34 cellular contexts compared by ENCODE assay signal in genomic region chr2:17056236-17056635, GRCh38.
"Had no signal": no experiment of that assay in that cellular context is flagged by ENCODE, and none has a peak within 500 bp of the region (broad histone marks: within the 10 kb centered on the region; RNA-seq: fewer than 3 reads in every experiment).

No MANE protein-coding gene starts in this region.

- ATAC-seq: activated CD4-positive, alpha-beta T cell treated with anti-CD3 and anti-CD28 coated beads for 36 hours; activated CD8-positive, alpha-beta memory T cell treated with anti-CD3 and anti-CD28 coated beads, Interleukin-2, amount 10 ng/mL, durations not matched to agents 7 days and 5 days; activated CD8-positive, alpha-beta T cell treated with anti-CD3 and anti-CD28 coated beads, Interleukin-2, amount 10 ng/mL, durations not matched to agents 7 days and 5 days; activated naive CD4-positive, alpha-beta T cell treated with anti-CD3 and anti-CD28 coated beads, Interleukin-2, amount 50 U/mL, for 72 hours; activated T-cell treated with anti-CD3 and anti-CD28 coated beads, Interleukin-2, amount 50 U/mL, for 72 hours; gastroesophageal sphincter; T-helper 17 cell had no signal

- H3K27me3 ChIP-seq: ascending aorta, breast epithelium, cardiac muscle cell, colonic mucosa, esophagus squamous epithelium, gastroesophageal sphincter had no signal

- DNase-seq: activated CD4-positive, alpha-beta memory T cell treated with anti-CD3 and anti-CD28 coated beads for 36 hours; activated CD4-positive, alpha-beta T cell treated with anti-CD3 and anti-CD28 coated beads for 36 hours; activated CD4-positive, alpha-beta T cell treated with anti-CD3 and anti-CD28 coated beads, Interleukin-2, amount 10 ng/mL, durations not matched to agents 24 days and 14 days; activated CD4-positive, CD25-positive, alpha-beta regulatory T cell; activated CD4-positive, CD25-positive, alpha-beta regulatory T cell treated with anti-CD3 and anti-CD28 coated beads, Interleukin-2, amount 50 U/mL, for 72 hours; activated CD8-positive, alpha-beta memory T cell treated with anti-CD3 and anti-CD28 coated beads, Interleukin-2, amount 10 ng/mL, durations not matched to agents 7 days and 5 days; activated CD8-positive, alpha-beta memory T cell treated with anti-CD3 and anti-CD28 coated beads, Interleukin-2, amount 50 U/mL, for 4 hours; activated CD8-positive, alpha-beta T cell treated with anti-CD3 and anti-CD28 coated beads, Interleukin-2, amount 10 ng/mL, durations not matched to agents 7 days and 5 days; activated gamma-delta T cell; activated naive CD4-positive, alpha-beta T cell; activated naive CD4-positive, alpha-beta T cell treated with anti-CD3 and anti-CD28 coated beads, Interleukin-2, amount 10 ng/mL, durations not matched to agents 7 days and 5 days; activated naive CD8-positive, alpha-beta T cell treated with anti-CD3 and anti-CD28 coated beads, Interleukin-2, amount 10 ng/mL, durations not matched to agents 7 days and 5 days; activated T-cell treated with anti-CD3 and anti-CD28 coated beads, Interleukin-2, amount 50 U/mL, for 1 hour; activated T-cell treated with anti-CD3 and anti-CD28 coated beads, Interleukin-2, amount 50 U/mL, for 72 hours; central memory CD4-positive, alpha-beta T cell; cerebellar nuclear complex; colonic mucosa; effector CD8-positive, alpha-beta T cell; esophagus squamous epithelium; foreskin melanocyte; T-helper 1 cell; T-helper 17 cell; T1000; WERI-Rb-1 had no signal

- H3K27ac ChIP-seq: ascending aorta, breast epithelium, cardiac muscle cell, colonic mucosa, epithelial cell of prostate, esophagus squamous epithelium, gastroesophageal sphincter, WERI-Rb-1 had no signal

- H3K27ac Mint-ChIP-seq: activated CD4-positive, alpha-beta memory T cell treated with anti-CD3 and anti-CD28 coated beads for 36 hours; activated CD4-positive, alpha-beta T cell treated with anti-CD3 and anti-CD28 coated beads for 36 hours; activated CD4-positive, alpha-beta T cell treated with anti-CD3 and anti-CD28 coated beads, Interleukin-2, amount 10 ng/mL, durations not matched to agents 24 days and 14 days; activated CD8-positive, alpha-beta memory T cell treated with anti-CD3 and anti-CD28 coated beads, Interleukin-2, amount 10 ng/mL, durations not matched to agents 7 days and 5 days; activated CD8-positive, alpha-beta T cell treated with anti-CD3 and anti-CD28 coated beads, Interleukin-2, amount 10 ng/mL, durations not matched to agents 7 days and 5 days; activated naive CD4-positive, alpha-beta T cell treated with anti-CD3 and anti-CD28 coated beads, Interleukin-2, amount 10 ng/mL, durations not matched to agents 7 days and 5 days; activated naive CD4-positive, alpha-beta T cell treated with anti-CD3 and anti-CD28 coated beads, Interleukin-2, amount 50 U/mL, for 72 hours; activated naive CD8-positive, alpha-beta T cell treated with anti-CD3 and anti-CD28 coated beads, Interleukin-2, amount 10 ng/mL, durations not matched to agents 7 days and 5 days; activated T-cell treated with anti-CD3 and anti-CD28 coated beads, Interleukin-2, amount 50 U/mL, for 72 hours; brain; T-helper 17 cell; T-helper 2 cell treated with Interferon-gamma antibody and Interleukin-4, amounts not matched to agents 5 μg/mL and 100 μg/mL, for 36 hours had no signal

- H3K9me3 ChIP-seq: ascending aorta, breast epithelium, colonic mucosa, esophagus squamous epithelium, gastroesophageal sphincter had no signal

- H3K4me3 ChIP-seq: ascending aorta, breast epithelium, cardiac muscle cell, colonic mucosa, esophagus squamous epithelium, gastroesophageal sphincter had no signal

- H3K27me3 Mint-ChIP-seq: activated CD4-positive, alpha-beta memory T cell treated with anti-CD3 and anti-CD28 coated beads for 36 hours; activated CD4-positive, alpha-beta T cell treated with anti-CD3 and anti-CD28 coated beads for 36 hours; activated CD4-positive, alpha-beta T cell treated with anti-CD3 and anti-CD28 coated beads, Interleukin-2, amount 10 ng/mL, durations not matched to agents 24 days and 14 days; activated CD8-positive, alpha-beta memory T cell treated with anti-CD3 and anti-CD28 coated beads, Interleukin-2, amount 10 ng/mL, durations not matched to agents 7 days and 5 days; activated naive CD4-positive, alpha-beta T cell treated with anti-CD3 and anti-CD28 coated beads, Interleukin-2, amount 10 ng/mL, durations not matched to agents 7 days and 5 days; activated naive CD8-positive, alpha-beta T cell treated with anti-CD3 and anti-CD28 coated beads, Interleukin-2, amount 10 ng/mL, durations not matched to agents 7 days and 5 days; brain; T-helper 17 cell had no signal

- FAIRE-seq: endometrium, endothelial cell of umbilical vein had no signal

- H3K4me1 ChIP-seq: ascending aorta, breast epithelium, colonic mucosa, esophagus squamous epithelium, gastroesophageal sphincter had no signal

- H3K4me3 Mint-ChIP-seq: activated CD4-positive, alpha-beta memory T cell treated with anti-CD3 and anti-CD28 coated beads for 36 hours; activated CD4-positive, alpha-beta T cell treated with anti-CD3 and anti-CD28 coated beads for 36 hours; activated CD4-positive, alpha-beta T cell treated with anti-CD3 and anti-CD28 coated beads, Interleukin-2, amount 10 ng/mL, durations not matched to agents 24 days and 14 days; activated CD8-positive, alpha-beta memory T cell treated with anti-CD3 and anti-CD28 coated beads, Interleukin-2, amount 10 ng/mL, durations not matched to agents 7 days and 5 days; activated CD8-positive, alpha-beta T cell treated with anti-CD3 and anti-CD28 coated beads, Interleukin-2, amount 10 ng/mL, durations not matched to agents 7 days and 5 days; activated naive CD4-positive, alpha-beta T cell treated with anti-CD3 and anti-CD28 coated beads, Interleukin-2, amount 10 ng/mL, durations not matched to agents 7 days and 5 days; activated naive CD8-positive, alpha-beta T cell treated with anti-CD3 and anti-CD28 coated beads, Interleukin-2, amount 10 ng/mL, durations not matched to agents 7 days and 5 days; activated T-cell treated with anti-CD3 and anti-CD28 coated beads, Interleukin-2, amount 50 U/mL, for 72 hours; brain; T-helper 17 cell; T-helper 2 cell treated with Interferon-gamma antibody and Interleukin-4, amounts not matched to agents 5 μg/mL and 100 μg/mL, for 36 hours had no signal

- H3K9me3 Mint-ChIP-seq: activated CD4-positive, alpha-beta T cell treated with anti-CD3 and anti-CD28 coated beads, Interleukin-2, amount 10 ng/mL, durations not matched to agents 24 days and 14 days; activated naive CD4-positive, alpha-beta T cell treated with anti-CD3 and anti-CD28 coated beads, Interleukin-2, amount 10 ng/mL, durations not matched to agents 7 days and 5 days; brain; T-helper 2 cell treated with Interferon-gamma antibody and Interleukin-4, amounts not matched to agents 5 μg/mL and 100 μg/mL, for 36 hours had no signal

- H3K36me3 Mint-ChIP-seq: activated CD4-positive, alpha-beta memory T cell treated with anti-CD3 and anti-CD28 coated beads for 36 hours; activated CD8-positive, alpha-beta memory T cell treated with anti-CD3 and anti-CD28 coated beads, Interleukin-2, amount 10 ng/mL, durations not matched to agents 7 days and 5 days; activated naive CD4-positive, alpha-beta T cell treated with anti-CD3 and anti-CD28 coated beads, Interleukin-2, amount 10 ng/mL, durations not matched to agents 7 days and 5 days; activated naive CD4-positive, alpha-beta T cell treated with anti-CD3 and anti-CD28 coated beads, Interleukin-2, amount 50 U/mL, for 72 hours; activated naive CD8-positive, alpha-beta T cell treated with anti-CD3 and anti-CD28 coated beads, Interleukin-2, amount 10 ng/mL, durations not matched to agents 7 days and 5 days; brain had no signal

- H3K36me3 ChIP-seq: ascending aorta, breast epithelium, cardiac muscle cell, colonic mucosa, esophagus squamous epithelium, gastroesophageal sphincter, WERI-Rb-1 had no signal

- H3K4me1 Mint-ChIP-seq: activated CD4-positive, alpha-beta T cell treated with anti-CD3 and anti-CD28 coated beads for 36 hours; activated CD4-positive, alpha-beta T cell treated with anti-CD3 and anti-CD28 coated beads, Interleukin-2, amount 10 ng/mL, durations not matched to agents 24 days and 14 days; activated CD8-positive, alpha-beta memory T cell treated with anti-CD3 and anti-CD28 coated beads, Interleukin-2, amount 10 ng/mL, durations not matched to agents 7 days and 5 days; activated naive CD4-positive, alpha-beta T cell treated with anti-CD3 and anti-CD28 coated beads, Interleukin-2, amount 10 ng/mL, durations not matched to agents 7 days and 5 days; activated naive CD8-positive, alpha-beta T cell treated with anti-CD3 and anti-CD28 coated beads, Interleukin-2, amount 10 ng/mL, durations not matched to agents 7 days and 5 days; T-helper 17 cell had no signal
